ENCODE assay signal across 8 cellular contexts in the genomic region with DNA sequence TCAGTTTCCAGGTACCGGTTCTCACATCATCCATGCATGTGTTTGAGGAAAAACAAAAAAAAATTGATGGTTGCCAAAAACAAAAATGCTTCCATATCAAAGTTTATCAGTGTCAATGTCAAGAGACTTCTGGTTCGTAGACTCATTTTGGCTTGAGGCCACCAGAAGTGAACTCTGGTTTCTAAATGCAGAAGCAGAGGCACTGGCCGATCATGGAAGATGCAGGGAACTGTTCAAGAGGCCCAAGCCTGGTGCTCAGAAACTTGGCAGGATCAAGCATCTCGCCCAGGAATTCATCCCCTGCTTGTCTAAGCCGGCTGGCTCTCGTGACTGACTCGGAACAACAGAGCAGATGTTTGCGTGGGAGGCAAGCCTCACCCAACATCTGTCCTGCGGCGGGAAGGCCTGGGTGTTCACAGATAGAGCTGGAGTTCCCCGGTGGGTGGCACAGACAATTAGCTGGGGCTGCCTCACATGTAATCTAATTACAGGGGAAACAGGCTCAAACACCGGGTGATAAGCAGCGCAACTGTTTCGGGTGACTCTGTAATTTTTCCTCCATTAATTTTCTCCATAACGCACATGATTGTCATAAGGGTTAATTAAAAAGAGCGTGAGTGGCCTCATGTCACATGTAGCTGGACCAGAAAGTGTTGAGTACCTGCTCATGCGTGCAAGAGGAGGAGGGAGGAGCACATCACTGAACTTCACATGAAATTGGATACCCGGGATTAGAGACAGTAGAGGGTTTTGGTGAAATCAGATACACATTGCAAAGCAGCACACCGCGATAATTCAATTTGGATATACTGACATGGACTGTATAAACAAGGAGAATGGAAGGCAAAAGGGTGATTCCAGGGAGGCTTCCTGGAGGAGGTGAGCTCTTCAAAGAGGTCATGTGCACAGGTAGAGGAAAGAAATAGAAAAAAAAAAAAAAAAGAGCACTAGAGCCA.
DNase-seq lines count a peak whose midpoint lies in the region; ATAC-seq and TF ChIP-seq lines count a peak whose summit lies in the region.

No MANE protein-coding gene starts in this region.

- H3K27ac ChIP-seq in fibroblast of lung (ENCODE audit: insufficient read depth, low read length) (peak overlapping the region; percentile 71), mesendoderm (ENCODE audit: low read depth, low read length) (no peak overlapping the region)

- H2BK15ac ChIP-seq in mesendoderm (replicated peaks; ENCODE audit: low read depth) = no peak overlapping the region

- no peak overlapping the region for H3K23ac ChIP-seq in mesendoderm (ENCODE audit: low read length)

- no peaks in the 10 kb centered on the region for H3K36me3 ChIP-seq in fibroblast of lung (ENCODE audit: control insufficient read depth, insufficient read depth, low read length)
- no peaks in the 10 kb centered on the region for H3K36me3 ChIP-seq in mesendoderm (ENCODE audit: control insufficient read depth, insufficient read depth, low read length)

- POLR2A ChIA-PET in AG04449 (lab: Yijun Ruan, JAX) = interaction anchor here (0.7 kb wide), 1 partner anchor 17 kb away, joined by 4 read pairs; no protein-coding TSS in a partner anchor

- H3K79me2 ChIP-seq in fibroblast of lung (ENCODE audit: control insufficient read depth, insufficient read depth, low read length) (no peaks in the 10 kb centered on the region), mesendoderm (ENCODE audit: control insufficient read depth, insufficient read depth, low read length) (no peaks in the 10 kb centered on the region)

- no peak overlapping the region for H2AK5ac ChIP-seq in mesendoderm (ENCODE audit: low read length)

- H3K27me3 ChIP-seq in fibroblast of lung (ENCODE audit: control insufficient read depth, insufficient read depth, low read length) = no peaks in the 10 kb centered on the region
- no peaks in the 10 kb centered on the region for H3K27me3 ChIP-seq in mesendoderm (ENCODE audit: insufficient read depth, low read length, poor library complexity)

- no peak overlapping the region for H3K4ac ChIP-seq in mesendoderm (ENCODE audit: low read depth, low read length)

- H3K4me1 ChIP-seq in fibroblast of lung (ENCODE audit: control insufficient read depth, extremely low read depth, insufficient read depth, low read length) (peaks cover 50% of the 10 kb centered on the region), mesendoderm (ENCODE audit: control insufficient read depth, low read depth, low read length) (peaks cover 6% of the 10 kb centered on the region)

- H2BK120ac ChIP-seq in mesendoderm (ENCODE audit: low read depth, low read length) = no peak overlapping the region

- H3K4me3 ChIP-seq in AG04449 (ENCODE audit: low read depth, low read length) (no peak overlapping the region; the same call in 1 of the 2 replicates), fibroblast of lung (replicated peaks in 1 of 4; ENCODE audit: control extremely low read depth in 1 of 4, insufficient read depth in 1 of 4, low read depth in 3 of 4, low read length in 4 of 4) (no peak overlapping the region), retinal pigment epithelial cell (ENCODE audit: low read length) (no peak overlapping the region), mesendoderm (ENCODE audit: low read length) (no peak overlapping the region)

- WGBS in mesendoderm (ENCODE audit: extremely low coverage, insufficient coverage, low lambda C conversion rate) = no CpG with 5 or more reads among the region's 20 CpGs

- H3K9me3 ChIP-seq in fibroblast of lung (ENCODE audit: control insufficient read depth, insufficient read depth, low read depth, low read length) = no peaks in the 10 kb centered on the region

- ATAC-seq in GM19397 (IDR thresholded peaks at IDR 0.05; ENCODE audit: unreplicated experiment) = peak; percentile 53

- no peak overlapping the region for H4K8ac ChIP-seq in mesendoderm (ENCODE audit: low read depth, low read length)

- H3K79me1 ChIP-seq in mesendoderm (ENCODE audit: low read length) = no peaks in the 10 kb centered on the region

- H3K9ac ChIP-seq in fibroblast of lung (ENCODE audit: insufficient read depth, low read length) = no peak overlapping the region
- H3K9ac ChIP-seq in mesendoderm (ENCODE audit: low read length) = no peak overlapping the region

- DNase-seq in AG04449 (ENCODE audit: low read depth, low spot score) (peak; percentile 46), NCI-H187 treated with DMSO at 0.1 percent for 48 hours (lab: John Stamatoyannopoulos, UW) (peak; percentile 92), fibroblast of lung (ENCODE audit: low read depth in 2 of 2) (peak; percentile 91 to 98), retinal pigment epithelial cell (ENCODE audit: low read depth) (peak; percentile 48), mesendoderm (no peak), activated gamma-delta T cell (lab: John Stamatoyannopoulos, UW) (no peak)
- peak; percentile 13 to 40 for DNase-seq in activated CD4-positive, alpha-beta T cell treated with anti-CD3 and anti-CD28 coated beads, Interleukin-2, amount 50 U/mL, for 24 hours (ENCODE audit: low read depth in 1 of 2, low spot score in 1 of 2)

- H4K20me1 ChIP-seq in fibroblast of lung (ENCODE audit: control insufficient read depth, extremely low read depth, insufficient read depth, low read length) = no peaks in the 10 kb centered on the region

- CTCF ChIA-PET in AG04449 (lab: Yijun Ruan, JAX) = no interaction called here

- no peak overlapping the region for H2BK5ac ChIP-seq in mesendoderm (ENCODE audit: low read length)

- H3K18ac ChIP-seq in mesendoderm (ENCODE audit: low read length) = no peak overlapping the region

- TF ChIP-seq CTCF in AG04449 (IDR thresholded peaks at IDR 0.05; ENCODE audit: insufficient read depth, low read length, missing control alignments) = no peak
- no peak for TF ChIP-seq CTCF in fibroblast of lung (conservative IDR thresholded peaks at IDR 0.05 in 1 of 2, IDR thresholded peaks at IDR 0.05 in 1 of 2; ENCODE audit: low read depth in 1 of 2, low read length in 2 of 2)
- TF ChIP-seq CTCF in retinal pigment epithelial cell (conservative IDR thresholded peaks at IDR 0.05; ENCODE audit: low read depth, low read length) = no peak

- H2AFZ ChIP-seq in fibroblast of lung (ENCODE audit: low read length) = no peak overlapping the region

- H3K56ac ChIP-seq in mesendoderm (ENCODE audit: low read length) = no peak overlapping the region

- H3K4me2 ChIP-seq in fibroblast of lung (ENCODE audit: extremely low read depth, insufficient read depth, low read length) (peak overlapping the region; percentile 81), mesendoderm (ENCODE audit: low read length) (no peak overlapping the region)

- H4K5ac ChIP-seq in mesendoderm (ENCODE audit: low read length) = no peak overlapping the region

Comparison
In these comparisons a context has a peak if more than half of its experiments do, and no peak if none do; other contexts are left out.
1. DNase-seq: peak in AG04449 (single experiment), NCI-H187 treated with DMSO at 0.1 percent for 48 hours (single experiment), activated CD4-positive, alpha-beta T cell treated with anti-CD3 and anti-CD28 coated beads, Interleukin-2, amount 50 U/mL, for 24 hours (2 of 2), fibroblast of lung (2 of 2) and retinal pigment epithelial cell (single experiment); none in mesendoderm (single experiment) and activated gamma-delta T cell (single experiment).